ENCODE assay signal across 1 cellular context in genomic region chr3:14566812-14567211, GRCh38.
TF ChIP-seq lines count a peak whose summit lies in the region.

No MANE protein-coding gene starts in this region.

TF ChIP-seq in HEK293, 187 proteins besides CTCF, POLR2A, EP300 and RAD21 (continued from another document):
- TF ChIP-seq ZNF148 (tag by site-specific recombination; IDR thresholded peaks at IDR 0.05; ENCODE audit: borderline replicate concordance) (no peak), HOXA7 (CRISPR knock-in tag; IDR thresholded peaks at IDR 0.05; ENCODE audit: borderline replicate concordance) (no peak), PATZ1 (tag by site-specific recombination; IDR thresholded peaks at IDR 0.05) (no peak), GFI1B (tag by site-specific recombination; IDR thresholded peaks at IDR 0.05) (no peak), ZNF16 (tag by site-specific recombination; IDR thresholded peaks at IDR 0.05; ENCODE audit: low read depth) (peak; percentile 70; the same call in 1 of the 2 replicates), ZNF114 (tag by site-specific recombination; IDR thresholded peaks at IDR 0.05) (no peak), ZNF747 (tag by site-specific recombination; IDR thresholded peaks at IDR 0.05) (no peak), YY1 (tag by site-specific recombination; IDR thresholded peaks at IDR 0.05) (no peak)
- TF ChIP-seq, protein P1, sequence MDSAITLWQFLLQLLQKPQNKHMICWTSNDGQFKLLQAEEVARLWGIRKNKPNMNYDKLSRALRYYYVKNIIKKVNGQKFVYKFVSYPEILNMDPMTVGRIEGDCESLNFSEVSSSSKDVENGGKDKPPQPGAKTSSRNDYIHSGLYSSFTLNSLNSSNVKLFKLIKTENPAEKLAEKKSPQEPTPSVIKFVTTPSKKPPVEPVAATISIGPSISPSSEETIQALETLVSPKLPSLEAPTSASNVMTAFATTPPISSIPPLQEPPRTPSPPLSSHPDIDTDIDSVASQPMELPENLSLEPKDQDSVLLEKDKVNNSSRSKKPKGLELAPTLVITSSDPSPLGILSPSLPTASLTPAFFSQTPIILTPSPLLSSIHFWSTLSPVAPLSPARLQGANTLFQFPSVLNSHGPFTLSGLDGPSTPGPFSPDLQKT (IDR thresholded peaks at IDR 0.05; ENCODE audit: borderline replicate concordance, low read depth, low read length): no peak
TF ChIP-seq in HEK293: peak in this region for 2.
